In genomic region chr2:19356545-19357382, GRCh38 we compare ENCODE assay signal across 10 cellular contexts. TPM values are rescaled to one million over a fixed set of nuclear protein-coding genes. Genes with fewer than 3 reads are reported as not detected.
DNase-seq lines count a peak whose midpoint lies in the region; ATAC-seq, FAIRE-seq and TF ChIP-seq lines count a peak whose summit lies in the region.
"Had no signal": no experiment of that assay in that cellular context is flagged by ENCODE, and none has a peak within 500 bp of the region (broad histone marks: within the 10 kb centered on the region; RNA-seq: fewer than 3 reads in every experiment).

No MANE protein-coding gene starts in this region.

- intact Hi-C loops in endothelial cell of umbilical vein (cut with micrococcal nuclease) = no loop called here

- no peaks in the 10 kb centered on the region for H3K79me2 ChIP-seq in endothelial cell of umbilical vein (ENCODE audit: control insufficient read depth, insufficient read depth, low read length)

- H3K36me3 ChIP-seq in HUES48 (ENCODE audit: control insufficient read depth, insufficient read depth, low read length) (no peaks in the 10 kb centered on the region), endothelial cell of umbilical vein (ENCODE audit: control insufficient read depth in 2 of 2, extremely low read depth in 1 of 2, insufficient read depth in 2 of 2, low read length in 2 of 2) (no peaks in the 10 kb centered on the region), MG63 (no peaks in the 10 kb centered on the region)

- TF ChIP-seq POLR2A in endothelial cell of umbilical vein (IDR thresholded peaks at IDR 0.05; ENCODE audit: low read depth, low read length) = no peak

- H3K4me3 ChIP-seq in HUES48 (ENCODE audit: low read depth, low read length) (0 out of 2 replicates have a peak overlapping the region, but pooled peaks have one; percentile 32), endothelial cell of umbilical vein (replicated peaks in 1 of 3; ENCODE audit: insufficient read depth in 1 of 3, low read depth in 1 of 3, low read length in 3 of 3) (no peak overlapping the region), MG63 (no peak overlapping the region)

- peaks cover 17% of the 10 kb centered on the region for H3K4me1 Mint-ChIP-seq in neural crest cell

- H3K4me1 ChIP-seq in HUES48 (ENCODE audit: control insufficient read depth, insufficient read depth, low read length) = peaks cover 40% of the 10 kb centered on the region
- peaks cover 6% of the 10 kb centered on the region for H3K4me1 ChIP-seq in endothelial cell of umbilical vein (ENCODE audit: control insufficient read depth, extremely low read depth, insufficient read depth, low read length)

- POLR2A ChIA-PET in endothelial cell of umbilical vein (lab: Charles Lee) = no interaction called here

- no TSS peak for BruUV-seq in endothelial cell of umbilical vein (replicated peaks; lab: Mats Ljungman, UMichigan)

- H3K27me3 Mint-ChIP-seq in neural crest cell (ENCODE audit: low read depth) = peaks cover 98% of the 10 kb centered on the region

- no peaks in the 10 kb centered on the region for H3K9me1 ChIP-seq in endothelial cell of umbilical vein (replicated peaks; ENCODE audit: control insufficient read depth, extremely low read depth, insufficient read depth, low read length)

- H3K27me3 ChIP-seq in HUES48 (ENCODE audit: control insufficient read depth, insufficient read depth, low read length) (peaks cover 99% of the 10 kb centered on the region), endothelial cell of umbilical vein (ENCODE audit: control insufficient read depth in 2 of 2, insufficient read depth in 2 of 2, low read length in 2 of 2) (peaks cover 92 to 98% of the 10 kb centered on the region in 2 experiments), MG63 (no peaks in the 10 kb centered on the region)

- H2AFZ ChIP-seq in endothelial cell of umbilical vein (ENCODE audit: low read depth, low read length) = no peak overlapping the region

- no peak overlapping the region for H3K27ac Mint-ChIP-seq in neural crest cell (ENCODE audit: unreplicated experiment)

- H3K9ac ChIP-seq in HUES48 (ENCODE audit: low read depth, low read length) (no peak overlapping the region), endothelial cell of umbilical vein (replicated peaks; ENCODE audit: extremely low read depth, insufficient read depth, low read length) (no peak overlapping the region)

- peak overlapping the region; percentile 79 for H3K4me3 Mint-ChIP-seq in neural crest cell

- peaks cover 4% of the 10 kb centered on the region for H3K36me3 Mint-ChIP-seq in neural crest cell (ENCODE audit: low read depth)

- H3K27ac ChIP-seq in HUES48 (ENCODE audit: low read depth, low read length) = no peak overlapping the region
- no peak overlapping the region for H3K27ac ChIP-seq in endothelial cell of umbilical vein (ENCODE audit: insufficient read depth, low read depth, low read length)

- FAIRE-seq in endothelial cell of umbilical vein (lab: Jason Lieb, UNC) = no peak
- FAIRE-seq: TTC549 had no signal

- no peak for TF ChIP-seq CTCF in endothelial cell of umbilical vein (IDR thresholded peaks at IDR 0.05; ENCODE audit: extremely low read depth in 1 of 2, insufficient read depth in 1 of 2, low read depth in 1 of 2, low read length in 2 of 2)
- no peak for TF ChIP-seq CTCF in neural crest cell (conservative IDR thresholded peaks at IDR 0.05)

- CTCF ChIA-PET in endothelial cell of umbilical vein (lab: Charles Lee) = interaction anchor here (3.5 kb wide), 1 partner anchor 837 kb away, joined by 15 read pairs; no protein-coding TSS in a partner anchor

- DNase-seq in AG20443 (ENCODE audit: low spot score) = peak; percentile 40
- DNase-seq in endothelial cell of umbilical vein (ENCODE audit: low read depth, low spot score) = peak; percentile 17
- no peak for DNase-seq in neural crest cell (ENCODE audit: low read depth, low spot score)
- no peak for DNase-seq in central memory CD4-positive, alpha-beta T cell
- DNase-seq in MG63 = no peak
- DNase-seq: stimulated activated CD4-positive, alpha-beta T cell treated with anti-CD3 and anti-CD28 coated beads, Interleukin-4, amount 100 ng/mL, for 4 hours had no signal

- dilution Hi-C loops in endothelial cell of umbilical vein (cut with MboI; ENCODE audit: extremely low pct_ligation_motif_present, low sequenced_read_pairs) = no loop called here

- H3K9me3 ChIP-seq in HUES48 (ENCODE audit: control insufficient read depth, insufficient read depth, low read length) (no peaks in the 10 kb centered on the region), endothelial cell of umbilical vein (replicated peaks; ENCODE audit: control insufficient read depth, insufficient read depth, low read length) (no peaks in the 10 kb centered on the region), MG63 (no peaks in the 10 kb centered on the region)

- H3K4me2 ChIP-seq in endothelial cell of umbilical vein (ENCODE audit: insufficient read depth, low read length) = peak overlapping the region; percentile 27

- H3K9me3 Mint-ChIP-seq in neural crest cell = no peaks in the 10 kb centered on the region

- no peaks in the 10 kb centered on the region for H4K20me1 ChIP-seq in endothelial cell of umbilical vein (replicated peaks; ENCODE audit: control insufficient read depth, extremely low read depth, insufficient read depth, low read length)

- ATAC-seq in HG03378 (IDR thresholded peaks at IDR 0.05; ENCODE audit: unreplicated experiment) (no peak), HG02588 (IDR thresholded peaks at IDR 0.05; ENCODE audit: unreplicated experiment) (no peak)

TF ChIP-seq in endothelial cell of umbilical vein, 7 proteins besides CTCF, POLR2A, EP300 and RAD21:
- TF ChIP-seq EZH2 (IDR thresholded peaks at IDR 0.05; ENCODE audit: borderline replicate concordance, low read depth, low read length, severe bottlenecking) (peak; percentile 81), FOS (IDR thresholded peaks at IDR 0.05; ENCODE audit: borderline replicate concordance, insufficient read depth, low read length) (no peak), MYC (IDR thresholded peaks at IDR 0.05; ENCODE audit: low read depth, low read length) (no peak), MAX (IDR thresholded peaks at IDR 0.05; ENCODE audit: insufficient read depth, insufficient read length) (no peak), JUN (IDR thresholded peaks at IDR 0.05; ENCODE audit: borderline replicate concordance, insufficient read depth, insufficient read length, low read depth) (no peak), POLR2AphosphoS5 (IDR thresholded peaks at IDR 0.05; ENCODE audit: insufficient read depth, low read depth, low read length) (no peak), GATA2 (IDR thresholded peaks at IDR 0.05; ENCODE audit: insufficient read depth, insufficient read length, low read depth, low read length) (no peak)

RNA-seq across cellular contexts. Expression of gene OSR1, which starts 1.7 kb away (rescaled TPM):
- total RNA-seq in endothelial cell of umbilical vein = not detected in 2 replicates
- polyA plus RNA-seq in endothelial cell of umbilical vein = not detected in 2 replicates
- not detected in 2 replicates for polyA plus RNA-seq in endothelial cell of umbilical vein (2011; cell fraction: cytosol; rRNA removed)
- polyA plus RNA-seq in endothelial cell of umbilical vein (2011; cell fraction: nucleus; rRNA removed) = 0.08 TPM in 1 of 2 replicates, not detected in the other
- not detected in 2 replicates for polyA plus RNA-seq in endothelial cell of umbilical vein (2012)
- polyA minus RNA-seq in endothelial cell of umbilical vein = not detected in 2 replicates
- not detected for polyA minus RNA-seq in endothelial cell of umbilical vein (2011; cell fraction: cytosol; rRNA and poly(A)+ RNA removed)
- polyA minus RNA-seq in endothelial cell of umbilical vein (2011; cell fraction: nucleus; rRNA and poly(A)+ RNA removed) = 0.38 TPM in 1 of 2 replicates, not detected in the other
- total RNA-seq in neural crest cell = 0.33 and 0.45 TPM in 2 replicates
- total RNA-seq in MG63 (2014; rRNA removed; shearing (Covaris generic); ENCODE audit: low replicate concordance) = not detected in 2 replicates

Comparison
In these comparisons a context has a peak if more than half of its experiments do, and no peak if none do; other contexts are left out.
1. DNase-seq: peak in AG20443 (single experiment) and endothelial cell of umbilical vein (single experiment); none in neural crest cell (single experiment), central memory CD4-positive, alpha-beta T cell (single experiment) and MG63 (single experiment).